In genomic region chr4:22635182-22635549, GRCh38 we compare ENCODE assay signal across 14 cellular contexts. TPM values are rescaled to one million over a fixed set of nuclear protein-coding genes. Genes with fewer than 3 reads are reported as not detected.
DNase-seq lines count a peak whose midpoint lies in the region; ATAC-seq, FAIRE-seq and TF ChIP-seq lines count a peak whose summit lies in the region.
"Not testable (repeated sequence)": the region's sequence is repeated elsewhere in the genome, so short reads cannot be mapped to it uniquely, and the experiment has no call there.
"Had no signal": no experiment of that assay in that cellular context is flagged by ENCODE, and none has a peak within 500 bp of the region (broad histone marks: within the 10 kb centered on the region; RNA-seq: fewer than 3 reads in every experiment).

No MANE protein-coding gene starts in this region.

- not testable (repeated sequence) for TF ChIP-seq EP300 in HepG2 (IDR thresholded peaks at IDR 0.05; ENCODE audit: low read depth in 2 of 2, low read length in 2 of 2); HepG2 (CRISPR knock-in tag; IDR thresholded peaks at IDR 0.05; ENCODE audit: borderline replicate concordance)

- not testable (repeated sequence) for H3K27me3 ChIP-seq in foreskin keratinocyte; HepG2 (ENCODE audit: control insufficient read depth in 1 of 2, insufficient read depth in 2 of 2, low read length in 2 of 2); testis

- not testable (repeated sequence) for H2AFZ ChIP-seq in HepG2 (ENCODE audit: low read length)

- H3K79me2 ChIP-seq in HepG2 (ENCODE audit: insufficient read depth, low read length), result not testable (repeated sequence)

- H3K36me3 ChIP-seq in HepG2 (replicated peaks in 1 of 2; ENCODE audit: control insufficient read depth in 1 of 2, insufficient read depth in 2 of 2, low read length in 2 of 2); testis (ENCODE audit: low read depth, missing control alignments): not testable (repeated sequence)

- not testable (repeated sequence) for TF ChIP-seq RAD21 in HepG2 (CRISPR knock-in tag; IDR thresholded peaks at IDR 0.05)

- H3K9ac ChIP-seq in HepG2 (ENCODE audit: insufficient read depth, low read depth, low read length), result not testable (repeated sequence)

- not testable (repeated sequence) for H3K9me3 ChIP-seq in HepG2 (ENCODE audit: low read length); testis

- in situ Hi-C loops in ACHN (cut with HindIII; ENCODE audit: low pct_ligation_motif_present, low pct_unique_long_range_greater_than_20kb, low sequenced_read_pairs); HepG2 (cut with HindIII; ENCODE audit: extremely low pct_ligation_motif_present, low pct_unique_long_range_greater_than_20kb): not testable (repeated sequence)

- not testable (repeated sequence) for TF ChIP-seq CTCF in foreskin keratinocyte (conservative IDR thresholded peaks at IDR 0.05); HepG2 (CRISPR knock-in tag; IDR thresholded peaks at IDR 0.05); testis (IDR thresholded peaks at IDR 0.05)

- peak; percentile 8 for DNase-seq in ACHN
- DNase-seq in NCI-H748 treated with DMSO at 0.1 percent for 48 hours (lab: John Stamatoyannopoulos, UW), result peak; percentile 34
- not testable (repeated sequence) for DNase-seq in foreskin keratinocyte; HepG2 (ENCODE audit: low spot score)
- DNase-seq in testis, result peak; percentile 79

- not testable (repeated sequence) for H3K4me3 ChIP-seq in HepG2 (replicated peaks in 1 of 3; ENCODE audit: insufficient read depth in 1 of 3, low read depth in 2 of 3, low read length in 3 of 3)
- peak overlapping the region; percentile 52 to 53 for H3K4me3 ChIP-seq in testis

- POLR2A ChIA-PET in HepG2 (lab: Yijun Ruan, JAX), result not testable (repeated sequence)

- WGBS in HepG2 (ENCODE audit: low lambda C conversion rate), result 12% methylated on average over 4 of the region's 4 CpGs
- 58 to 65% methylated on average over 4 of the region's 4 CpGs for WGBS in testis, 2 donors

- not testable (repeated sequence) for H3K4me2 ChIP-seq in HepG2 (ENCODE audit: low read depth, low read length)

- not testable (repeated sequence) for H3K27ac ChIP-seq in foreskin keratinocyte; HepG2 (ENCODE audit: extremely low read length, insufficient read depth, low read length)
- H3K27ac ChIP-seq in testis, result peak overlapping the region in 1 of 2 donors; percentile 56

- TF ChIP-seq POLR2A in HepG2 (IDR thresholded peaks at IDR 0.05; ENCODE audit: insufficient read depth in 1 of 2, low read depth in 2 of 2, low read length in 2 of 2), result not testable (repeated sequence)
- peak; percentile 15 for TF ChIP-seq POLR2A in testis (IDR thresholded peaks at IDR 0.05)

- BruUV-seq in HepG2 (replicated peaks; lab: Mats Ljungman, UMichigan), result not testable (repeated sequence)

- H3K4me1 ChIP-seq in foreskin keratinocyte; HepG2 (ENCODE audit: insufficient read depth, low read length); testis: not testable (repeated sequence)

- CTCF ChIA-PET in HepG2 (lab: Yijun Ruan, JAX; ENCODE audit: low intra/inter-chr PET ratio, low total read pairs), result not testable (repeated sequence)

- not testable (repeated sequence) for H4K20me1 ChIP-seq in HepG2 (ENCODE audit: insufficient read depth, low read length)

- peak; percentile 22 for ATAC-seq in foreskin keratinocyte
- not testable (repeated sequence) for ATAC-seq in HepG2

- intact Hi-C loops in HepG2 (cut with micrococcal nuclease; ENCODE audit: unreplicated experiment); testis (cut with DNase I; ENCODE audit: low total_unique reads): not testable (repeated sequence)

- not testable (repeated sequence) for FAIRE-seq in HepG2 (lab: Jason Lieb, UNC)

TF ChIP-seq in HepG2, 621 proteins besides CTCF, POLR2A, EP300 and RAD21:
- TF ChIP-seq NFYB (CRISPR knock-in tag; IDR thresholded peaks at IDR 0.05), result peak; percentile 25; the same call in 1 of the 2 replicates

RNA-seq across cellular contexts. Expression of gene GBA3, which starts 57.6 kb away (rescaled TPM):
- total RNA-seq in foreskin keratinocyte (0.07 and 0.14 TPM in 2 replicates), HepG2 (2016; rRNA removed; fragmentation: Illumina TruSeq; extraction: Trizol) (0.15 and 0.18 TPM in 2 replicates), testis (1 to 10 TPM; 4.9 to 5.1 TPM)
- polyA plus RNA-seq in foreskin keratinocyte (0.02 and 0.10 TPM in 2 replicates), HepG2 (2011; rRNA removed) (0.03 TPM in 1 of 2 replicates, not detected in the other), testis (ENCODE audit: insufficient read depth, low read depth, low replicate concordance) (3.5 TPM)
- 0.30 TPM in 1 of 2 replicates, not detected in the other for total RNA-seq in HepG2 (2016; cell fraction: cytosol; rRNA removed; fragmentation: Illumina TruSeq; extraction: Trizol; ENCODE audit: low read depth)
- 0.11 and 0.13 TPM in 2 replicates for total RNA-seq in HepG2 (2016; cell fraction: insoluble cytoplasmic fraction; rRNA removed; fragmentation: Illumina TruSeq; extraction: Trizol)
- total RNA-seq in HepG2 (2016; cell fraction: membrane; rRNA removed; fragmentation: Illumina TruSeq; extraction: Trizol), result 0.06 TPM in 1 of 2 replicates, not detected in the other
- total RNA-seq in HepG2 (2016; cell fraction: nucleus; rRNA removed; fragmentation: Illumina TruSeq; extraction: Trizol), result not detected in 2 replicates
- 0.04 TPM in 1 of 2 replicates, not detected in the other for polyA plus RNA-seq in HepG2 (2011; cell fraction: cytosol; rRNA removed)
- not detected in 2 replicates for polyA plus RNA-seq in HepG2 (2011; cell fraction: nucleus; rRNA removed)
- polyA plus RNA-seq in HepG2 (2012), result 0.23 TPM in 1 of 2 replicates, not detected in the other
- polyA plus RNA-seq in HepG2 (2016; cell fraction: cytosol; fragmentation: Illumina TruSeq; extraction: Trizol; ENCODE audit: low read depth), result not detected in 2 replicates
- polyA plus RNA-seq in HepG2 (2016; cell fraction: insoluble cytoplasmic fraction; fragmentation: Illumina TruSeq; extraction: Trizol; ENCODE audit: low read depth), result 0.10 and 0.23 TPM in 2 replicates
- not detected in 2 replicates for polyA plus RNA-seq in HepG2 (2016; cell fraction: membrane; fragmentation: Illumina TruSeq; extraction: Trizol; ENCODE audit: low read depth)
- not detected in 2 replicates for polyA plus RNA-seq in HepG2 (2016; cell fraction: nucleus; fragmentation: Illumina TruSeq; extraction: Trizol; ENCODE audit: insufficient read depth, low read depth)
- polyA minus RNA-seq in HepG2 (2011; rRNA and poly(A)+ RNA removed; ENCODE audit: low replicate concordance), result not detected in 2 replicates
- not detected in 2 replicates for polyA minus RNA-seq in HepG2 (2011; cell fraction: cytosol; rRNA and poly(A)+ RNA removed)
- polyA minus RNA-seq in HepG2 (2011; cell fraction: nucleus; rRNA and poly(A)+ RNA removed), result not detected in 2 replicates
- total RNA-seq: A172; CD4-positive, alpha-beta memory T cell; CD4-positive, CD25-positive, alpha-beta regulatory T cell; CD8-positive, alpha-beta memory T cell; Daoy; G401 had no signal
- polyA plus RNA-seq: A549; AG04450; CD14-positive monocyte; CD4-positive, alpha-beta memory T cell; CD4-positive, CD25-positive, alpha-beta regulatory T cell; CD8-positive, alpha-beta memory T cell had no signal
